Comparison of ENCODE assay signal across 1 cellular context in the genomic region with DNA sequence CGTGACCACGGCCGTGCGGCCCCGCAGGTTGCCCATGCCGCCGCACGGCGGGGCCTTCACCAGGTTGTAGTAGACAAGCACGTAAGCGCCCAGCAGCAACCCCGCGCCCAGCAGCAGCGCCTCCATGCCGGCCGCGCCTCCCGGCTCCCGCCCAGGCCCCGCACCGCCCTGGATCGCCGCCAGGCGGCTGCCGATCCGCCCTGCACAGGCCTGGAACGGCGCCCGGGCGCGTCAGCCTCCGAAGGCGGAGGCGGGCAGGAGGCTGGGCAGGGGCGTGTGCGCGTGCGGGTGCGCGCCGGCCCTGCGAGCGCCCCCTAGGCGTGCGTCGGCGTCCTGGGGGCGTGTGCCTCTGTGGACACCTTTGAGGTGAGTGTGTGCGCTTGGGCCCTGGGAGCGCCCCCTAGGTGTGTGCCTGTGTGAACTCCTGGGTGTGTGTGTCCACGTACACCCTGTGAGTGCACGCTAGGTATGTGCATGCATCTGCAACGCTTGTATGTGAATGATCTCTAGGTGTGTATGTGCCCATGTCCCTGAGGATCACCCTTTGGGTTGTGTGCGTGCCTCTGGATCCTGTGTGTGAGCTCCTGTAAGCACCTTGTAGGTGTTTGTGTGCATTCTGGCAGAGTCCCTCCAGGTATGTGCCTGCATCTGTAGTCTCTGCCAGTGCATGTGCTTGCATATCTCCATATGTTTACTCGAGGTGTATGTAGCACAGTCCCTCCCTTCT.
TF ChIP-seq lines count a peak whose summit lies in the region.

A gene with protein sequence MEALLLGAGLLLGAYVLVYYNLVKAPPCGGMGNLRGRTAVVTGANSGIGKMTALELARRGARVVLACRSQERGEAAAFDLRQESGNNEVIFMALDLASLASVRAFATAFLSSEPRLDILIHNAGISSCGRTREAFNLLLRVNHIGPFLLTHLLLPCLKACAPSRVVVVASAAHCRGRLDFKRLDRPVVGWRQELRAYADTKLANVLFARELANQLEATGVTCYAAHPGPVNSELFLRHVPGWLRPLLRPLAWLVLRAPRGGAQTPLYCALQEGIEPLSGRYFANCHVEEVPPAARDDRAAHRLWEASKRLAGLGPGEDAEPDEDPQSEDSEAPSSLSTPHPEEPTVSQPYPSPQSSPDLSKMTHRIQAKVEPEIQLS (minus strand): TSS at position 261 of the 727 bp plus-strand sequence. CDS start 135 bp downstream, at position 126.

TF ChIP-seq in GM23338, 12 proteins besides CTCF, POLR2A, EP300 and RAD21 (continued from another document):
- TF ChIP-seq, protein P1, sequence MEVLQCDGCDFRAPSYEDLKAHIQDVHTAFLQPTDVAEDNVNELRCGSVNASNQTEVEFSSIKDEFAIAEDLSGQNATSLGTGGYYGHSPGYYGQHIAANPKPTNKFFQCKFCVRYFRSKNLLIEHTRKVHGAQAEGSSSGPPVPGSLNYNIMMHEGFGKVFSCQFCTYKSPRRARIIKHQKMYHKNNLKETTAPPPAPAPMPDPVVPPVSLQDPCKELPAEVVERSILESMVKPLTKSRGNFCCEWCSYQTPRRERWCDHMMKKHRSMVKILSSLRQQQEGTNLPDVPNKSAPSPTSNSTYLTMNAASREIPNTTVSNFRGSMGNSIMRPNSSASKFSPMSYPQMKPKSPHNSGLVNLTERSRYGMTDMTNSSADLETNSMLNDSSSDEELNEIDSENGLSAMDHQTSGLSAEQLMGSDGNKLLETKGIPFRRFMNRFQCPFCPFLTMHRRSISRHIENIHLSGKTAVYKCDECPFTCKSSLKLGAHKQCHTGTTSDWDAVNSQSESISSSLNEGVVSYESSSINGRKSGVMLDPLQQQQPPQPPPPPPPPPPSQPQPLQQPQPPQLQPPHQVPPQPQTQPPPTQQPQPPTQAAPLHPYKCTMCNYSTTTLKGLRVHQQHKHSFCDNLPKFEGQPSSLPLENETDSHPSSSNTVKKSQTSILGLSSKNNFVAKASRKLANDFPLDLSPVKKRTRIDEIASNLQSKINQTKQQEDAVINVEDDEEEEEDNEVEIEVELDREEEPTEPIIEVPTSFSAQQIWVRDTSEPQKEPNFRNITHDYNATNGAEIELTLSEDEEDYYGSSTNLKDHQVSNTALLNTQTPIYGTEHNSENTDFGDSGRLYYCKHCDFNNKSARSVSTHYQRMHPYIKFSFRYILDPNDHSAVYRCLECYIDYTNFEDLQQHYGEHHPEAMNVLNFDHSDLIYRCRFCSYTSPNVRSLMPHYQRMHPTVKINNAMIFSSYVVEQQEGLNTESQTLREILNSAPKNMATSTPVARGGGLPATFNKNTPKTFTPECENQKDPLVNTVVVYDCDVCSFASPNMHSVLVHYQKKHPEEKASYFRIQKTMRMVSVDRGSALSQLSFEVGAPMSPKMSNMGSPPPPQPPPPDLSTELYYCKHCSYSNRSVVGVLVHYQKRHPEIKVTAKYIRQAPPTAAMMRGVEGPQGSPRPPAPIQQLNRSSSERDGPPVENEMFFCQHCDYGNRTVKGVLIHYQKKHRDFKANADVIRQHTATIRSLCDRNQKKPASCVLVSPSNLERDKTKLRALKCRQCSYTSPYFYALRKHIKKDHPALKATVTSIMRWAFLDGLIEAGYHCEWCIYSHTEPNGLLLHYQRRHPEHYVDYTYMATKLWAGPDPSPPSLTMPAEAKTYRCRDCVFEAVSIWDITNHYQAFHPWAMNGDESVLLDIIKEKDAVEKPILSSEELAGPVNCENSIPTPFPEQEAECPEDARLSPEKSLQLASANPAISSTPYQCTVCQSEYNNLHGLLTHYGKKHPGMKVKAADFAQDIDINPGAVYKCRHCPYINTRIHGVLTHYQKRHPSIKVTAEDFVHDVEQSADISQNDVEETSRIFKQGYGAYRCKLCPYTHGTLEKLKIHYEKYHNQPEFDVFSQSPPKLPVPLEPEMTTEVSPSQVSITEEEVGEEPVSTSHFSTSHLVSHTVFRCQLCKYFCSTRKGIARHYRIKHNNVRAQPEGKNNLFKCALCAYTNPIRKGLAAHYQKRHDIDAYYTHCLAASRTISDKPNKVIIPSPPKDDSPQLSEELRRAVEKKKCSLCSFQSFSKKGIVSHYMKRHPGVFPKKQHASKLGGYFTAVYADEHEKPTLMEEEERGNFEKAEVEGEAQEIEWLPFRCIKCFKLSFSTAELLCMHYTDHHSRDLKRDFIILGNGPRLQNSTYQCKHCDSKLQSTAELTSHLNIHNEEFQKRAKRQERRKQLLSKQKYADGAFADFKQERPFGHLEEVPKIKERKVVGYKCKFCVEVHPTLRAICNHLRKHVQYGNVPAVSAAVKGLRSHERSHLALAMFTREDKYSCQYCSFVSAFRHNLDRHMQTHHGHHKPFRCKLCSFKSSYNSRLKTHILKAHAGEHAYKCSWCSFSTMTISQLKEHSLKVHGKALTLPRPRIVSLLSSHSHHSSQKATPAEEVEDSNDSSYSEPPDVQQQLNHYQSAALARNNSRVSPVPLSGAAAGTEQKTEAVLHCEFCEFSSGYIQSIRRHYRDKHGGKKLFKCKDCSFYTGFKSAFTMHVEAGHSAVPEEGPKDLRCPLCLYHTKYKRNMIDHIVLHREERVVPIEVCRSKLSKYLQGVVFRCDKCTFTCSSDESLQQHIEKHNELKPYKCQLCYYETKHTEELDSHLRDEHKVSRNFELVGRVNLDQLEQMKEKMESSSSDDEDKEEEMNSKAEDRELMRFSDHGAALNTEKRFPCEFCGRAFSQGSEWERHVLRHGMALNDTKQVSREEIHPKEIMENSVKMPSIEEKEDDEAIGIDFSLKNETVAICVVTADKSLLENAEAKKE (CRISPR knock-in tag; IDR thresholded peaks at IDR 0.05): peak; percentile 24; the same call in 1 of the 2 replicates
- no peak for TF ChIP-seq NANOG (IDR thresholded peaks at IDR 0.05; ENCODE audit: borderline replicate concordance)
- no peak for TF ChIP-seq STAT1 (IDR thresholded peaks at IDR 0.05; ENCODE audit: unreplicated experiment)
- TF ChIP-seq ZNF331 (CRISPR knock-in tag; IDR thresholded peaks at IDR 0.05; ENCODE audit: low read depth): no peak; the same call in 1 of the 2 replicates
- TF ChIP-seq, protein P2, sequence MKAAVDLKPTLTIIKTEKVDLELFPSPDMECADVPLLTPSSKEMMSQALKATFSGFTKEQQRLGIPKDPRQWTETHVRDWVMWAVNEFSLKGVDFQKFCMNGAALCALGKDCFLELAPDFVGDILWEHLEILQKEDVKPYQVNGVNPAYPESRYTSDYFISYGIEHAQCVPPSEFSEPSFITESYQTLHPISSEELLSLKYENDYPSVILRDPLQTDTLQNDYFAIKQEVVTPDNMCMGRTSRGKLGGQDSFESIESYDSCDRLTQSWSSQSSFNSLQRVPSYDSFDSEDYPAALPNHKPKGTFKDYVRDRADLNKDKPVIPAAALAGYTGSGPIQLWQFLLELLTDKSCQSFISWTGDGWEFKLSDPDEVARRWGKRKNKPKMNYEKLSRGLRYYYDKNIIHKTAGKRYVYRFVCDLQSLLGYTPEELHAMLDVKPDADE (IDR thresholded peaks at IDR 0.05): no peak
- TF ChIP-seq CREB1 (CRISPR knock-in tag; IDR thresholded peaks at IDR 0.05; ENCODE audit: low read depth): peak; percentile 89
- no peak for TF ChIP-seq EZH2phosphoT487 (IDR thresholded peaks at IDR 0.05; ENCODE audit: unreplicated experiment)
- peak; percentile 59 for TF ChIP-seq POLR2AphosphoS5 (IDR thresholded peaks at IDR 0.05; ENCODE audit: low read depth)
- no peak for TF ChIP-seq JUNB (IDR thresholded peaks at IDR 0.05; ENCODE audit: unreplicated experiment)
- TF ChIP-seq ZNF114 (CRISPR knock-in tag; IDR thresholded peaks at IDR 0.05): peak; percentile 52; the same call in 1 of the 2 replicates
- TF ChIP-seq, protein P3, sequence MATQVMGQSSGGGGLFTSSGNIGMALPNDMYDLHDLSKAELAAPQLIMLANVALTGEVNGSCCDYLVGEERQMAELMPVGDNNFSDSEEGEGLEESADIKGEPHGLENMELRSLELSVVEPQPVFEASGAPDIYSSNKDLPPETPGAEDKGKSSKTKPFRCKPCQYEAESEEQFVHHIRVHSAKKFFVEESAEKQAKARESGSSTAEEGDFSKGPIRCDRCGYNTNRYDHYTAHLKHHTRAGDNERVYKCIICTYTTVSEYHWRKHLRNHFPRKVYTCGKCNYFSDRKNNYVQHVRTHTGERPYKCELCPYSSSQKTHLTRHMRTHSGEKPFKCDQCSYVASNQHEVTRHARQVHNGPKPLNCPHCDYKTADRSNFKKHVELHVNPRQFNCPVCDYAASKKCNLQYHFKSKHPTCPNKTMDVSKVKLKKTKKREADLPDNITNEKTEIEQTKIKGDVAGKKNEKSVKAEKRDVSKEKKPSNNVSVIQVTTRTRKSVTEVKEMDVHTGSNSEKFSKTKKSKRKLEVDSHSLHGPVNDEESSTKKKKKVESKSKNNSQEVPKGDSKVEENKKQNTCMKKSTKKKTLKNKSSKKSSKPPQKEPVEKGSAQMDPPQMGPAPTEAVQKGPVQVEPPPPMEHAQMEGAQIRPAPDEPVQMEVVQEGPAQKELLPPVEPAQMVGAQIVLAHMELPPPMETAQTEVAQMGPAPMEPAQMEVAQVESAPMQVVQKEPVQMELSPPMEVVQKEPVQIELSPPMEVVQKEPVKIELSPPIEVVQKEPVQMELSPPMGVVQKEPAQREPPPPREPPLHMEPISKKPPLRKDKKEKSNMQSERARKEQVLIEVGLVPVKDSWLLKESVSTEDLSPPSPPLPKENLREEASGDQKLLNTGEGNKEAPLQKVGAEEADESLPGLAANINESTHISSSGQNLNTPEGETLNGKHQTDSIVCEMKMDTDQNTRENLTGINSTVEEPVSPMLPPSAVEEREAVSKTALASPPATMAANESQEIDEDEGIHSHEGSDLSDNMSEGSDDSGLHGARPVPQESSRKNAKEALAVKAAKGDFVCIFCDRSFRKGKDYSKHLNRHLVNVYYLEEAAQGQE (IDR thresholded peaks at IDR 0.05; ENCODE audit: unreplicated experiment): no peak
